ENCODE assay signal across 12 cellular contexts in the genomic region with DNA sequence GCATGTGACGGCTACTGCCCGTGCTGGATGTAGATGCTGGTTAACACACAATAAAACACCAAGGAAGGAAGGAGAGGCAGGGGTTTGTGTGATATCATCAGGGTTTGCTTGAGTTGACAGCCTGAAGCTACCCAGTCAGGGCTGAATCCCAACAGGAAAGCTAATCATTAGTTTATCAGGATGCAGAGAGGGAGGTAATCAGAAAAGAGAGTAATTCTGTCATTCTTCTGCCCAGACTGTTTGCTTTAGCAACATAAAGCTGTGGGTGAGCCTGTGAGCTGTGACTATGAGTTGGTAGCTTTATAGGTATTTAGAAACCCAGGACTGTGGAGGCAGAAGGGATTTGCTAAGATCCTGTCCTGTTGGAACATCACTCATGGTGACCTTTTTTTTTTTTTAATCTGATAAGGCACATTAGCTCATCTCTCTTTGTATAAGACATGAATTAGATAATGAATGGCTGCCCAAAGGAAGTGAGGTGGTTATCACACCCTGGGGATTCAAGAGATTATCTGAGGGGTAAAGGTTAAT.
DNase-seq lines count a peak whose midpoint lies in the region; ATAC-seq, FAIRE-seq and TF ChIP-seq lines count a peak whose summit lies in the region.
"Had no signal": no experiment of that assay in that cellular context is flagged by ENCODE, and none has a peak within 500 bp of the region (broad histone marks: within the 10 kb centered on the region; RNA-seq: fewer than 3 reads in every experiment).

No MANE protein-coding gene starts in this region.

- H3K9ac ChIP-seq in iPS-20b (ENCODE audit: low read depth, low read length): 0 out of 2 replicates have a peak overlapping the region, but pooled peaks have one; percentile 26

- peak; percentile 10 for DNase-seq in HuH-7 (ENCODE audit: low spot score)
- DNase-seq in SJSA1 (ENCODE audit: low read depth in 1 of 2, low spot score in 2 of 2): no peak
- DNase-seq in gastrocnemius medialis: no peak
- DNase-seq in urothelium cell line (ENCODE audit: low spot score): no peak
- DNase-seq in stimulated activated CD4-positive, alpha-beta T cell treated with anti-CD3 and anti-CD28 coated beads, Interleukin-12 subunit alpha, Interleukin-12 subunit beta, amount 100 ng/mL, for 4 hours: no peak
- no peak for DNase-seq in activated CD8-positive, alpha-beta memory T cell treated with anti-CD3 and anti-CD28 coated beads, Interleukin-2, amount 50 U/mL, for 48 hours
- DNase-seq: activated T-cell treated with anti-CD3 and anti-CD28 coated beads for 4 hours; left cardiac atrium; stimulated activated CD8-positive, alpha-beta memory T cell treated with anti-CD3 and anti-CD28 coated beads, Interleukin-4, amount 100 ng/mL, for 48 hours; T-helper 9 cell had no signal

- H3K4me1 ChIP-seq in SJSA1 (replicated peaks): peaks cover 29% of the 10 kb centered on the region
- H3K4me1 ChIP-seq in iPS-20b (ENCODE audit: insufficient read depth, low read length): no peaks in the 10 kb centered on the region
- peaks cover 68 to 75% of the 10 kb centered on the region in 2 donors for H3K4me1 ChIP-seq in gastrocnemius medialis

- H3K4me3 ChIP-seq in SJSA1: no peak overlapping the region
- no peak overlapping the region for H3K4me3 ChIP-seq in iPS-20b (ENCODE audit: low read length)
- no peak overlapping the region for H3K4me3 ChIP-seq in gastrocnemius medialis

- no peaks in the 10 kb centered on the region for H3K9me3 ChIP-seq in SJSA1 (replicated peaks)
- H3K9me3 ChIP-seq in iPS-20b (ENCODE audit: insufficient read depth, low read depth, low read length): no peaks in the 10 kb centered on the region
- H3K9me3 ChIP-seq in gastrocnemius medialis: no peaks in the 10 kb centered on the region

- TF ChIP-seq POLR2A in gastrocnemius medialis (IDR thresholded peaks at IDR 0.05): peak in 1 of 2 donors; percentile 54

- H3K27me3 ChIP-seq in SJSA1 (replicated peaks): no peaks in the 10 kb centered on the region; the same call in 1 of the 2 replicates
- no peaks in the 10 kb centered on the region for H3K27me3 ChIP-seq in iPS-20b (ENCODE audit: insufficient read depth, low read length)
- no peaks in the 10 kb centered on the region for H3K27me3 ChIP-seq in gastrocnemius medialis

- no peak for FAIRE-seq in urothelium cell line (lab: Jason Lieb, UNC)

- H3K36me3 ChIP-seq in SJSA1: peaks cover 29% of the 10 kb centered on the region
- H3K36me3 ChIP-seq in iPS-20b (ENCODE audit: insufficient read depth, low read depth, low read length): no peaks in the 10 kb centered on the region
- H3K36me3 ChIP-seq in gastrocnemius medialis: no peaks in the 10 kb centered on the region

- intact Hi-C loops in gastrocnemius medialis (cut with DNase I; ENCODE audit: low total_unique reads): loop anchor here (5.0 kb wide), 4 partner anchors 80 to 260 kb away; partner anchors contain the start of gene CAP2

- ATAC-seq in gastrocnemius medialis: peak; percentile 38 to 53
- no peak for ATAC-seq in GM21619 (IDR thresholded peaks at IDR 0.05; ENCODE audit: unreplicated experiment)

- TF ChIP-seq CTCF in gastrocnemius medialis (IDR thresholded peaks at IDR 0.05 in 4 of 5, conservative IDR thresholded peaks at IDR 0.05 in 1 of 5): no peak

- in situ Hi-C loops in gastrocnemius medialis (cut with MboI; ENCODE audit: low sequenced_read_pairs in 4 of 4): loop anchor here in 1 of 4 donors (10.0 kb wide), 1 partner anchor 188 kb away; the partner anchor contains the start of gene RBM24

- H3K27ac ChIP-seq in SJSA1 (peak overlapping the region; percentile 29; the same call in 1 of the 2 replicates), iPS-20b (ENCODE audit: low read length) (no peak overlapping the region), gastrocnemius medialis (peak overlapping the region; percentile 93 to 98 (median 95))
